In genomic region chr14:66288511-66288910, GRCh38 we compare ENCODE assay signal across 18 cellular contexts.
"Had no signal": no experiment of that assay in that cellular context is flagged by ENCODE, and none has a peak within 500 bp of the region (broad histone marks: within the 10 kb centered on the region; RNA-seq: fewer than 3 reads in every experiment).

No MANE protein-coding gene starts in this region.

- H3K36me3 ChIP-seq: colonic mucosa, esophagus squamous epithelium, stomach, WERI-Rb-1 had no signal

- H3K9me3 ChIP-seq: colonic mucosa, esophagus squamous epithelium, stomach, testis had no signal

- H3K9me3 Mint-ChIP-seq: activated T-cell treated with anti-CD3 and anti-CD28 coated beads, Interleukin-2, amount 50 U/mL, for 4 hours had no signal

- H3K27me3 ChIP-seq: colonic mucosa, esophagus squamous epithelium, stomach, testis had no signal

- H3K4me1 ChIP-seq: colonic mucosa, stomach, testis had no signal

- H3K27ac Mint-ChIP-seq: activated CD4-positive, alpha-beta memory T cell treated with anti-CD3 and anti-CD28 coated beads, Interleukin-2, amount 10 ng/mL, durations not matched to agents 7 days and 5 days; activated CD4-positive, alpha-beta T cell treated with anti-CD3 and anti-CD28 coated beads for 36 hours had no signal

- ATAC-seq: activated CD4-positive, alpha-beta T cell treated with anti-CD3 and anti-CD28 coated beads for 36 hours; activated T-cell treated with anti-CD3 and anti-CD28 coated beads, Interleukin-2, amount 50 U/mL, for 4 hours had no signal

- H3K4me3 ChIP-seq: colonic mucosa, esophagus squamous epithelium, stomach, testis had no signal

- H3K27me3 Mint-ChIP-seq: activated CD4-positive, alpha-beta memory T cell treated with anti-CD3 and anti-CD28 coated beads, Interleukin-2, amount 10 ng/mL, durations not matched to agents 7 days and 5 days; activated CD4-positive, alpha-beta T cell treated with anti-CD3 and anti-CD28 coated beads for 36 hours had no signal

- H3K4me3 Mint-ChIP-seq: activated CD4-positive, alpha-beta memory T cell treated with anti-CD3 and anti-CD28 coated beads, Interleukin-2, amount 10 ng/mL, durations not matched to agents 7 days and 5 days; activated CD4-positive, alpha-beta T cell treated with anti-CD3 and anti-CD28 coated beads for 36 hours; activated T-cell treated with anti-CD3 and anti-CD28 coated beads, Interleukin-2, amount 50 U/mL, for 4 hours; neural crest cell had no signal

- H3K4me1 Mint-ChIP-seq: activated CD4-positive, alpha-beta memory T cell treated with anti-CD3 and anti-CD28 coated beads, Interleukin-2, amount 10 ng/mL, durations not matched to agents 7 days and 5 days; activated CD4-positive, alpha-beta T cell treated with anti-CD3 and anti-CD28 coated beads for 36 hours; neural crest cell had no signal

- FAIRE-seq: endometrium had no signal

- H3K27ac ChIP-seq: colonic mucosa, esophagus squamous epithelium, stomach, testis, WERI-Rb-1 had no signal

- DNase-seq: activated CD4-positive, alpha-beta memory T cell treated with anti-CD3 and anti-CD28 coated beads, Interleukin-2, amount 10 ng/mL, durations not matched to agents 7 days and 5 days; activated CD4-positive, alpha-beta T cell treated with anti-CD3 and anti-CD28 coated beads for 36 hours; activated effector memory CD4-positive, alpha-beta T cell treated with Interleukin-2 at 50 U/mL for 16 hours; activated naive CD4-positive, alpha-beta T cell treated with anti-CD3 and anti-CD28 coated beads, Interleukin-2, amount 50 U/mL, for 16 hours; activated T-cell treated with anti-CD3 and anti-CD28 coated beads, Interleukin-2, amount 50 U/mL, for 4 hours; caudate nucleus; colonic mucosa; esophagus squamous epithelium; glutamatergic neuron; hypothalamus; kidney glomerular epithelial cell; stimulated activated CD4-positive, alpha-beta T cell treated with anti-CD3 and anti-CD28 coated beads, Interleukin-12 subunit alpha, Interleukin-12 subunit beta, amount 100 ng/mL, for 4 hours; stimulated activated CD4-positive, alpha-beta T cell treated with anti-CD3 and anti-CD28 coated beads, Interleukin-2, amount 100 ng/mL, for 24 hours; stomach; testis; WERI-Rb-1 had no signal
